In genomic region chr1:41221995-41222991, GRCh38 we compare ENCODE assay signal across 1 cellular context.
TF ChIP-seq lines count a peak whose summit lies in the region.

No MANE protein-coding gene starts in this region.

TF ChIP-seq in GM23338, 12 proteins besides CTCF, POLR2A, EP300 and RAD21 (continued from another document):
- TF ChIP-seq ZNF462 (CRISPR knock-in tag; IDR thresholded peaks at IDR 0.05), result no peak
- no peak for TF ChIP-seq STAT1 (IDR thresholded peaks at IDR 0.05; ENCODE audit: unreplicated experiment)
- no peak for TF ChIP-seq ZNF114 (CRISPR knock-in tag; IDR thresholded peaks at IDR 0.05)
- no peak for TF ChIP-seq NANOG (IDR thresholded peaks at IDR 0.05; ENCODE audit: borderline replicate concordance)
